Comparison of ENCODE assay signal across 25 cellular contexts in genomic region chr6:131828946-131829345, GRCh38. TPM values are rescaled to one million over a fixed set of nuclear protein-coding genes. Genes with fewer than 3 reads are reported as not detected.
A peak's percentile ranks its signal among the peaks of the same experiment; 100 is the strongest.
DNase-seq lines count a peak whose midpoint lies in the region; ATAC-seq, FAIRE-seq and TF ChIP-seq lines count a peak whose summit lies in the region.
"Had no signal": no experiment of that assay in that cellular context is flagged by ENCODE, and none has a peak within 500 bp of the region (broad histone marks: within the 10 kb centered on the region; RNA-seq: fewer than 3 reads in every experiment).

No MANE protein-coding gene starts in this region.

- TF ChIP-seq POLR2A in H54 (IDR thresholded peaks at IDR 0.05; ENCODE audit: low read depth, low read length), result no peak

- H3K9me3 ChIP-seq in thoracic aorta, result no peaks in the 10 kb centered on the region
- H3K9me3 ChIP-seq in PC-3 (ENCODE audit: low read length), result no peaks in the 10 kb centered on the region
- H3K9me3 ChIP-seq: heart left ventricle, sigmoid colon, SK-N-SH had no signal

- H3K79me2 ChIP-seq in PC-3 (ENCODE audit: low read length), result no peaks in the 10 kb centered on the region

- H3F3A ChIP-seq in PC-3 (ENCODE audit: low read length, unreplicated experiment), result no peaks in the 10 kb centered on the region

- no peak for TF ChIP-seq CTCF in fibroblast of villous mesenchyme (IDR thresholded peaks at IDR 0.05; ENCODE audit: insufficient read depth, low read depth, low read length)
- no peak for TF ChIP-seq CTCF in thoracic aorta (IDR thresholded peaks at IDR 0.05)
- no peak for TF ChIP-seq CTCF in PC-3 (conservative IDR thresholded peaks at IDR 0.05; ENCODE audit: low read depth, low read length)

- no peaks in the 10 kb centered on the region for H3K36me3 ChIP-seq in thoracic aorta
- H3K36me3 ChIP-seq in PC-3 (ENCODE audit: low read depth, low read length), result no peaks in the 10 kb centered on the region
- H3K36me3 ChIP-seq: heart left ventricle, neural progenitor cell, sigmoid colon had no signal

- H3K9me2 ChIP-seq in PC-3 (replicated peaks; ENCODE audit: low read length), result no peaks in the 10 kb centered on the region
- H3K9me2 ChIP-seq: SK-N-SH had no signal

- FAIRE-seq in H54 (lab: Jason Lieb, UNC), result no peak

- H3K4me3 ChIP-seq in fibroblast of villous mesenchyme (ENCODE audit: low read depth, low read length) (no peak overlapping the region), thoracic aorta (no peak overlapping the region), PC-3 (ENCODE audit: low read length) (no peak overlapping the region)
- H3K4me3 ChIP-seq: heart left ventricle, lung, neural progenitor cell, sigmoid colon had no signal

- in situ Hi-C loops in G401 (cut with HindIII; ENCODE audit: low sequenced_read_pairs), result no loop called here

- H4K20me1 ChIP-seq in PC-3 (ENCODE audit: low read length), result no peaks in the 10 kb centered on the region

- CTCF ChIA-PET in PC-3 (lab: Charles Lee), result no interaction called here

- H3K4me1 ChIP-seq in thoracic aorta (ENCODE audit: control insufficient read depth in 1 of 2, low read depth in 2 of 2), result peaks cover 16 to 37% of the 10 kb centered on the region in 2 donors
- H3K4me1 ChIP-seq in PC-3 (ENCODE audit: insufficient read depth, low read length), result peaks cover 10% of the 10 kb centered on the region
- H3K4me1 ChIP-seq: foreskin keratinocyte, neural progenitor cell, sigmoid colon had no signal

- POLR2A ChIA-PET in PC-3 (lab: Charles Lee; ENCODE audit: unreplicated experiment), result no interaction called here

- H2AFZ ChIP-seq in PC-3 (ENCODE audit: low read length), result no peak overlapping the region
- H2AFZ ChIP-seq: neural progenitor cell had no signal

- DNase-seq in G401 (ENCODE audit: low spot score) (peak; percentile 14), amniotic epithelial cell (ENCODE audit: low read depth) (peak; percentile 70), fibroblast of villous mesenchyme (ENCODE audit: low read depth) (peak; percentile 59), thoracic aorta (ENCODE audit: low spot score) (no peak), H54 (ENCODE audit: insufficient read length, low spot score) (no peak), DMS79 (lab: John Stamatoyannopoulos, UW) (no peak), PC-3 (no peak)
- DNase-seq: ACHN; activated CD4-positive, alpha-beta T cell treated with anti-CD3 and anti-CD28 coated beads for 1 hour; activated CD8-positive, alpha-beta T cell treated with anti-CD3 and anti-CD28 coated beads, Interleukin-2, amount 10 ng/mL, durations not matched to agents 7 days and 5 days; foreskin keratinocyte; heart left ventricle; KBM-7; MM.1S; NCI-H1417 treated with DMSO at 0.1 percent for 48 hours; NCI-H2081 treated with DMSO at 0.1 percent for 48 hours; NCI-H345; NCI-H748 treated with DMSO at 0.1 percent for 48 hours; sigmoid colon; SK-N-SH; stimulated activated CD4-positive, alpha-beta T cell treated with anti-CD3 and anti-CD28 coated beads, Interleukin-15, amount 100 ng/mL, for 24 hours; stimulated activated naive B cell treated with anti-CD40 and anti-IgM and Interleukin-4, amounts not matched to agents 10 μg/mL and 1 μg/mL and 100 μg/mL, for 72 hours had no signal

- H3K9ac ChIP-seq in PC-3 (ENCODE audit: low read length), result no peak overlapping the region
- H3K9ac ChIP-seq: neural progenitor cell, SK-N-SH had no signal

- H3K27me3 ChIP-seq in thoracic aorta (replicated peaks; ENCODE audit: insufficient read depth) (no peaks in the 10 kb centered on the region), PC-3 (ENCODE audit: low read length) (no peaks in the 10 kb centered on the region)
- H3K27me3 ChIP-seq: foreskin keratinocyte, heart left ventricle, neural progenitor cell, sigmoid colon had no signal

- peak overlapping the region; percentile 12 to 44 for H3K27ac ChIP-seq in thoracic aorta
- H3K27ac ChIP-seq in PC-3 (ENCODE audit: low read length), result no peak overlapping the region
- H3K27ac ChIP-seq: foreskin keratinocyte, heart left ventricle, neural progenitor cell, sigmoid colon had no signal

- ATAC-seq in thoracic aorta (ENCODE audit: insufficient number of reproducible peaks, low FRiP score, low read depth), result no peak
- no peak for ATAC-seq in PC-3
- ATAC-seq: activated CD8-positive, alpha-beta T cell treated with anti-CD3 and anti-CD28 coated beads, Interleukin-2, amount 10 ng/mL, durations not matched to agents 7 days and 5 days; foreskin keratinocyte; HCT116; heart left ventricle; stimulated activated naive B cell treated with anti-CD40 and anti-IgM and Interleukin-4, amounts not matched to agents 10 μg/mL and 1 μg/mL and 100 μg/mL, for 72 hours had no signal

- intact Hi-C loops in PC-3 (cut with micrococcal nuclease), result no loop called here

- H3K4me2 ChIP-seq in PC-3 (ENCODE audit: low read length), result no peak overlapping the region
- H3K4me2 ChIP-seq: neural progenitor cell, SK-N-SH had no signal

- no TSS peak for BruUV-seq in PC-3 (replicated peaks; lab: Mats Ljungman, UMichigan)

RNA-seq across cellular contexts. Expression of gene ENPP1, which starts 21.1 kb away (rescaled TPM):
- not detected in 2 replicates for total RNA-seq in G401 (2014; rRNA removed; shearing (Covaris generic))
- total RNA-seq in fibroblast of villous mesenchyme, result 6.0 and 8.4 TPM in 2 replicates
- 10 to 100 TPM; 27.8 to 40.5 TPM for total RNA-seq in thoracic aorta
- total RNA-seq in PC-3 (2014; rRNA removed), result 4.4 and 5.1 TPM in 2 replicates

Comparison
In these comparisons a context has a peak if more than half of its experiments do, and no peak if none do; other contexts are left out.
1. DNase-seq: peak in G401 (single experiment), amniotic epithelial cell (single experiment) and fibroblast of villous mesenchyme (single experiment); none in thoracic aorta (single experiment), H54 (single experiment), DMS79 (single experiment) and PC-3 (single experiment).